ENCODE assay signal across 1 cellular context in genomic region chr16:51119576-51120288, GRCh38.
TF ChIP-seq lines count a peak whose summit lies in the region.

No MANE protein-coding gene starts in this region.

TF ChIP-seq in HepG2, 621 proteins besides CTCF, POLR2A, EP300 and RAD21 (continued from another document and continues in another):
- TF ChIP-seq ZNF646 (CRISPR knock-in tag; IDR thresholded peaks at IDR 0.05) (no peak), ZSCAN30 (CRISPR knock-in tag; IDR thresholded peaks at IDR 0.05) (no peak), ATF5 (CRISPR knock-in tag; IDR thresholded peaks at IDR 0.05; ENCODE audit: low read depth) (no peak), SMYD3 (CRISPR knock-in tag; IDR thresholded peaks at IDR 0.05) (no peak; the same call in 1 of the 2 replicates), NCOA2 (CRISPR knock-in tag; IDR thresholded peaks at IDR 0.05) (peak; percentile 57; the same call in 1 of the 2 replicates), ZNF382 (CRISPR knock-in tag; IDR thresholded peaks at IDR 0.05; ENCODE audit: borderline replicate concordance) (no peak), GTF2F1 (IDR thresholded peaks at IDR 0.05; ENCODE audit: low read length) (no peak), HOXA3 (CRISPR knock-in tag; IDR thresholded peaks at IDR 0.05) (no peak; the same call in 1 of the 2 replicates), AKNA (CRISPR knock-in tag; IDR thresholded peaks at IDR 0.05; ENCODE audit: borderline replicate concordance) (no peak), JUN (CRISPR knock-in tag; IDR thresholded peaks at IDR 0.05) (peak; percentile 72), HINFP (CRISPR knock-in tag; IDR thresholded peaks at IDR 0.05; ENCODE audit: low read depth) (no peak), ZC3H4 (CRISPR knock-in tag; IDR thresholded peaks at IDR 0.05; ENCODE audit: borderline replicate concordance) (no peak), ZNF543 (CRISPR knock-in tag; IDR thresholded peaks at IDR 0.05) (0 out of 2 replicates have a peak, but pooled peaks have one; percentile 14), ATF2 (CRISPR knock-in tag; IDR thresholded peaks at IDR 0.05) (peak; percentile 19; the same call in 1 of the 2 replicates), XRCC5 (optimal IDR thresholded peaks at IDR 0.05; ENCODE audit: low read length) (no peak), ZFP41 (CRISPR knock-in tag; IDR thresholded peaks at IDR 0.05; ENCODE audit: borderline replicate concordance) (no peak), FOXO1 (CRISPR knock-in tag; IDR thresholded peaks at IDR 0.05) (no peak), ZNF850 (CRISPR knock-in tag; conservative IDR thresholded peaks at IDR 0.05) (no peak), ZBTB10 (CRISPR knock-in tag; IDR thresholded peaks at IDR 0.05; ENCODE audit: borderline replicate concordance) (no peak), KLF16 (CRISPR knock-in tag; IDR thresholded peaks at IDR 0.05) (no peak), CREB1 (IDR thresholded peaks at IDR 0.05) (no peak), CREB1 (CRISPR knock-in tag; IDR thresholded peaks at IDR 0.05) (no peak), JUNB (CRISPR knock-in tag; IDR thresholded peaks at IDR 0.05; ENCODE audit: borderline replicate concordance) (no peak), BRD4 (CRISPR knock-in tag; IDR thresholded peaks at IDR 0.05) (no peak), NR2F6 (IDR thresholded peaks at IDR 0.05) (no peak), NR2F6 (CRISPR knock-in tag; IDR thresholded peaks at IDR 0.05) (0 out of 2 replicates have a peak, but pooled peaks have one; percentile 12), GMEB2 (CRISPR knock-in tag; IDR thresholded peaks at IDR 0.05; ENCODE audit: low read depth) (no peak), GABPB1 (CRISPR knock-in tag; IDR thresholded peaks at IDR 0.05) (no peak), HNRNPUL1 (IDR thresholded peaks at IDR 0.05; ENCODE audit: low read depth, low read length) (no peak), POGK (CRISPR knock-in tag; conservative IDR thresholded peaks at IDR 0.05) (no peak), ZBTB8A (CRISPR knock-in tag; IDR thresholded peaks at IDR 0.05; ENCODE audit: borderline replicate concordance, low read depth) (no peak), TMF1 (CRISPR knock-in tag; IDR thresholded peaks at IDR 0.05; ENCODE audit: low read depth) (no peak), STAG1 (CRISPR knock-in tag; IDR thresholded peaks at IDR 0.05) (peak; percentile 17; the same call in 1 of the 2 replicates), ZBTB39 (CRISPR knock-in tag; IDR thresholded peaks at IDR 0.05) (no peak), ARNT2 (CRISPR knock-in tag; IDR thresholded peaks at IDR 0.05; ENCODE audit: low read depth) (no peak), SKI (IDR thresholded peaks at IDR 0.05; ENCODE audit: partially characterized antibody) (no peak)
